In the genomic region with DNA sequence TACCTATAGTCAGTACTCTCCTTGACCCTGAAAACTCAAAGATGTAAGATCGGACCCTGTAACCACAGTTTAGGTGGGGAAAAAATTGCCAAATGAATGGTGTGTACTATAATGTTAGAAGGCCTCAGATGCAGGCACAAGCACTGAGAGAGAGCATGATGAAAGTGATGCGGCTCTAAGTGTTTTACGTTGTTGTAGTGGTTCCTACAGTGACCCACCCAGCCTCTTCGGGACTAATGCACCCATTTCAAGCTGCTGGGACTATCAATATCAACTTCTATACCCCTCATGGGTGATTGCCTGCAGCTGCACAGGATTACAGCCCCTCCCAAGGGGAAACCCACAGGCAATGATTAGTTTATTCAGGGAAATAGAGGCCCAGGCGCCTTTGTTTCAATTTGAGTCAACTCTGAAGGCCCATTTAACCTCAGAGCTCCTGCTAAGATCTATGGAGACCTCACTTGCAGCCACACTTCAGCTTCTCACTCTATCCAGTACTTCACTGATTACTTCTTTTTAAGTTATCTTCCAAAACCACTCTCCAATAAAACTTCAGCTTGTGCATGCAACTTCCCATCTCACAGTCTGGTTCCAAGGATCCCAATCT, we compare ENCODE assay signal across 18 cellular contexts.
"Had no signal": no experiment of that assay in that cellular context is flagged by ENCODE, and none has a peak within 500 bp of the region (broad histone marks: within the 10 kb centered on the region; RNA-seq: fewer than 3 reads in every experiment).

No MANE protein-coding gene starts in this region.

- H3K27ac ChIP-seq: gastroesophageal sphincter, psoas muscle, spleen, transverse colon had no signal

- H3K36me3 ChIP-seq: gastroesophageal sphincter, spleen, transverse colon had no signal

- H3K9me3 ChIP-seq: gastroesophageal sphincter, psoas muscle, spleen, transverse colon had no signal

- H3K27me3 ChIP-seq: gastroesophageal sphincter, spleen, transverse colon had no signal

- DNase-seq: activated CD4-positive, alpha-beta T cell treated with anti-CD3 and anti-CD28 coated beads, Interleukin-2, amount 50 U/mL, for 1 hour; activated CD4-positive, CD25-positive, alpha-beta regulatory T cell; activated naive CD4-positive, alpha-beta T cell treated with anti-CD3 and anti-CD28 coated beads, Interleukin-2, amount 50 U/mL, for 16 hours; central memory CD4-positive, alpha-beta T cell; cortex of kidney; effector memory CD4-positive, alpha-beta T cell; kidney; left ventricle myocardium superior; mesenchymal stem cell; nephron progenitor cell; psoas muscle; spleen; stimulated activated CD4-positive, alpha-beta T cell treated with anti-CD3 and anti-CD28 coated beads, Interleukin-1b, Interleukin-23, amount 100 ng/mL, for 48 hours; stimulated activated naive B cell treated with anti-CD40 and anti-IgM and Interleukin-4, amounts not matched to agents 10 μg/mL and 1 μg/mL and 100 μg/mL, for 72 hours; substantia nigra; transverse colon had no signal

- ATAC-seq: gastroesophageal sphincter; left ventricle myocardium superior; psoas muscle; sciatic nerve; stimulated activated naive B cell treated with anti-CD40 and anti-IgM and Interleukin-4, amounts not matched to agents 10 μg/mL and 1 μg/mL and 100 μg/mL, for 72 hours had no signal

- H3K4me3 ChIP-seq: gastroesophageal sphincter, psoas muscle, spleen, transverse colon had no signal

- H3K4me1 ChIP-seq: psoas muscle had no signal
